ENCODE assay signal across 22 cellular contexts in the genomic region with DNA sequence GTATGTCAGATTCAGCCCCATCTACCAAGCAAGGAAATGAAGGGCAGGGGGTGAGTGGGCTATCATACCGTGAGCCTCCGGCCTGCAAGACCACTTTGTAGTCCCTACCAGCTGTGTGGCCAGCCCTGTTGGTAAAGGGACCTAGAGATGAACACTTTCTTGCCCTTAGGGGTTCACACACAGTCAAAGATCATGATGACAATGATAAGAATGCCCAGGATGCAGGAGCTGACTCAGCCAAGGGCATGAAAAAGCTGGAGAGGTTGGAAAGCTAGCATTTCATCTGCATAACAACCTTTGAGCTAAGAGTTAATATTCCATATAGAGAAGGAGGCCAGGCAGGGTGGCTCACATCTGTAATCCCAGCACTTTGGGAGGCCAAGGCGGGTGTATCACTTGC.
"Had no signal": no experiment of that assay in that cellular context is flagged by ENCODE, and none has a peak within 500 bp of the region (broad histone marks: within the 10 kb centered on the region; RNA-seq: fewer than 3 reads in every experiment).

No MANE protein-coding gene starts in this region.

- H3K4me1 ChIP-seq: neural progenitor cell had no signal

- H3K9ac ChIP-seq: neural progenitor cell had no signal

- H2AFZ ChIP-seq: neural progenitor cell had no signal

- H3K27me3 ChIP-seq: dorsolateral prefrontal cortex, heart right ventricle, neural progenitor cell, suprapubic skin, upper lobe of left lung had no signal

- H3K9me3 ChIP-seq: heart right ventricle, mucosa of descending colon, suprapubic skin, upper lobe of left lung had no signal

- H3K27ac Mint-ChIP-seq: activated CD4-positive, alpha-beta memory T cell treated with anti-CD3 and anti-CD28 coated beads, Interleukin-2, amount 10 ng/mL, durations not matched to agents 7 days and 5 days; activated CD4-positive, alpha-beta T cell treated with anti-CD3 and anti-CD28 coated beads for 36 hours; activated naive CD8-positive, alpha-beta T cell treated with anti-CD3 and anti-CD28 coated beads, Interleukin-2, amount 50 U/mL, for 24 hours; activated T-helper 2 cell treated with anti-CD3 and anti-CD28 coated beads, Interferon-gamma antibody, Interleukin-2, Interleukin-4, amounts not matched to agents 10 μg/mL and 5 μg/mL and 100 μg/mL, durations not matched to agents 14 hours and 24 hours and 36 hours; endodermal cell; neural progenitor cell; progenitor cell of endocrine pancreas had no signal

- H3K27ac ChIP-seq: dorsolateral prefrontal cortex, heart right ventricle, neural progenitor cell, suprapubic skin, upper lobe of left lung had no signal

- H3K9me3 Mint-ChIP-seq: activated CD4-positive, alpha-beta memory T cell treated with anti-CD3 and anti-CD28 coated beads, Interleukin-2, amount 10 ng/mL, durations not matched to agents 7 days and 5 days; activated naive CD8-positive, alpha-beta T cell treated with anti-CD3 and anti-CD28 coated beads, Interleukin-2, amount 50 U/mL, for 24 hours; activated T-helper 2 cell treated with anti-CD3 and anti-CD28 coated beads, Interferon-gamma antibody, Interleukin-2, Interleukin-4, amounts not matched to agents 10 μg/mL and 5 μg/mL and 100 μg/mL, durations not matched to agents 14 hours and 24 hours and 36 hours; brain; endodermal cell; naive B cell; neural progenitor cell; stimulated activated naive CD8-positive, alpha-beta T cell treated with anti-CD3 and anti-CD28 coated beads, Interleukin-15, amount 100 ng/mL, for 72 hours had no signal

- H3K36me3 ChIP-seq: neural progenitor cell had no signal

- FAIRE-seq: colon had no signal

- H3K4me2 ChIP-seq: neural progenitor cell had no signal

- H3K4me3 Mint-ChIP-seq: activated CD4-positive, alpha-beta memory T cell treated with anti-CD3 and anti-CD28 coated beads, Interleukin-2, amount 10 ng/mL, durations not matched to agents 7 days and 5 days; activated CD4-positive, alpha-beta T cell treated with anti-CD3 and anti-CD28 coated beads for 36 hours; activated naive CD8-positive, alpha-beta T cell treated with anti-CD3 and anti-CD28 coated beads, Interleukin-2, amount 50 U/mL, for 24 hours; brain; endodermal cell; neural progenitor cell; stimulated activated naive CD8-positive, alpha-beta T cell treated with anti-CD3 and anti-CD28 coated beads, Interleukin-15, amount 100 ng/mL, for 72 hours had no signal

- ATAC-seq: activated CD4-positive, alpha-beta T cell treated with anti-CD3 and anti-CD28 coated beads for 36 hours; activated naive CD8-positive, alpha-beta T cell treated with anti-CD3 and anti-CD28 coated beads, Interleukin-2, amount 50 U/mL, for 24 hours; heart right ventricle; mucosa of descending colon; stimulated activated naive CD8-positive, alpha-beta T cell treated with anti-CD3 and anti-CD28 coated beads, Interleukin-15, amount 100 ng/mL, for 72 hours had no signal

- DNase-seq: activated CD4-positive, alpha-beta memory T cell treated with anti-CD3 and anti-CD28 coated beads, Interleukin-2, amount 10 ng/mL, durations not matched to agents 7 days and 5 days; activated CD4-positive, alpha-beta T cell treated with anti-CD3 and anti-CD28 coated beads for 36 hours; activated naive CD4-positive, alpha-beta T cell treated with Interleukin-2 at 50 U/mL for 16 hours; activated naive CD8-positive, alpha-beta T cell treated with anti-CD3 and anti-CD28 coated beads, Interleukin-2, amount 50 U/mL, for 24 hours; activated T-cell treated with anti-CD3 and anti-CD28 coated beads, Interleukin-2, amount 50 U/mL, for 1 hour; anterior cingulate cortex; central memory CD4-positive, alpha-beta T cell; dorsolateral prefrontal cortex; endodermal cell; heart right ventricle; mesenchymal stem cell; mucosa of descending colon; naive B cell; stimulated activated CD4-positive, alpha-beta T cell treated with anti-CD3 and anti-CD28 coated beads, Interleukin-2, amount 100 ng/mL, for 24 hours; stimulated activated naive CD8-positive, alpha-beta T cell treated with anti-CD3 and anti-CD28 coated beads, Interleukin-15, amount 100 ng/mL, for 72 hours; upper lobe of left lung had no signal

- H3K27me3 Mint-ChIP-seq: activated CD4-positive, alpha-beta memory T cell treated with anti-CD3 and anti-CD28 coated beads, Interleukin-2, amount 10 ng/mL, durations not matched to agents 7 days and 5 days; activated CD4-positive, alpha-beta T cell treated with anti-CD3 and anti-CD28 coated beads for 36 hours; activated naive CD8-positive, alpha-beta T cell treated with anti-CD3 and anti-CD28 coated beads, Interleukin-2, amount 50 U/mL, for 24 hours; brain; naive B cell; progenitor cell of endocrine pancreas; stimulated activated naive CD8-positive, alpha-beta T cell treated with anti-CD3 and anti-CD28 coated beads, Interleukin-15, amount 100 ng/mL, for 72 hours had no signal

- H3K4me3 ChIP-seq: dorsolateral prefrontal cortex, heart right ventricle, mucosa of descending colon, neural progenitor cell, suprapubic skin, upper lobe of left lung had no signal
